ENCODE assay signal across 24 cellular contexts in genomic region chr12:119460876-119461275, GRCh38.
DNase-seq lines count a peak whose midpoint lies in the region; ATAC-seq and TF ChIP-seq lines count a peak whose summit lies in the region.
"Had no signal": no experiment of that assay in that cellular context is flagged by ENCODE, and none has a peak within 500 bp of the region (broad histone marks: within the 10 kb centered on the region; RNA-seq: fewer than 3 reads in every experiment).

No MANE protein-coding gene starts in this region.

- no peak overlapping the region for H2AK5ac ChIP-seq in trophoblast cell (ENCODE audit: low read length)

- H3K18ac ChIP-seq in trophoblast cell (ENCODE audit: low read length), result no peak overlapping the region

- no peak overlapping the region for H3K23ac ChIP-seq in trophoblast cell (ENCODE audit: low read length)

- intact Hi-C loops in Right ventricle myocardium superior (cut with DNase I), result no loop called here

- H3K36me3 ChIP-seq in cardiac muscle cell (no peaks in the 10 kb centered on the region), trophoblast cell (ENCODE audit: control insufficient read depth in 1 of 2, insufficient read depth in 2 of 2, low read length in 2 of 2) (no peaks in the 10 kb centered on the region)
- H3K36me3 ChIP-seq: BE2C, BLaER1 had no signal

- H4K12ac ChIP-seq in trophoblast cell (ENCODE audit: low read depth, low read length), result no peak overlapping the region

- H3K79me2 ChIP-seq in trophoblast cell (ENCODE audit: control insufficient read depth, insufficient read depth, low read length, poor library complexity), result no peaks in the 10 kb centered on the region

- H3K4ac ChIP-seq in trophoblast cell (ENCODE audit: low read depth, low read length), result no peak overlapping the region

- H3K4me2 ChIP-seq in trophoblast cell (ENCODE audit: low read length), result no peak overlapping the region
- H3K4me2 ChIP-seq: A549, BLaER1 had no signal

- no peaks in the 10 kb centered on the region for H3K79me1 ChIP-seq in trophoblast cell (ENCODE audit: low read length)

- peak; percentile 30 for DNase-seq in NCI-H748 (lab: John Stamatoyannopoulos, UW; ENCODE audit: unreplicated experiment)
- no peak for DNase-seq in NCI-H748 treated with DMSO at 0.1 percent for 48 hours (lab: John Stamatoyannopoulos, UW)
- DNase-seq in cardiac muscle cell (ENCODE audit: low read depth in 1 of 2, low spot score in 1 of 2), result no peak
- DNase-seq in Right ventricle myocardium superior, result no peak
- peak; percentile 31 to 42 for DNase-seq in SHP77 (lab: John Stamatoyannopoulos, UW)
- DNase-seq in trophoblast cell, result peak; percentile 56 to 79
- DNase-seq in NCI-H128 (lab: John Stamatoyannopoulos, UW; ENCODE audit: unreplicated experiment), result no peak
- DNase-seq: BE2C; C1 segment of cervical spinal cord; CD4-positive, alpha-beta memory T cell; CD4-positive, CD25-positive, alpha-beta regulatory T cell; CD8-positive, alpha-beta memory T cell; COR-L47; DMS 273 treated with DMSO at 0.1 percent for 48 hours; DMS153; DMS53; DMS79; DND-41; EL; GDM1 had no signal

- peaks cover 23% of the 10 kb centered on the region for H3K4me1 ChIP-seq in cardiac muscle cell (ENCODE audit: low read depth)
- no peaks in the 10 kb centered on the region for H3K4me1 ChIP-seq in trophoblast cell (ENCODE audit: control insufficient read depth in 1 of 2, insufficient read depth in 2 of 2, low read length in 2 of 2)
- H3K4me1 ChIP-seq: A549, BE2C had no signal

- H3K27ac ChIP-seq in cardiac muscle cell (peak overlapping the region; percentile 41), trophoblast cell (ENCODE audit: low read depth, low read length) (no peak overlapping the region)
- H3K27ac ChIP-seq: 22Rv1, A549, BLaER1 had no signal

- H2AFZ ChIP-seq in trophoblast cell (ENCODE audit: insufficient read depth, low read length, poor library complexity), result no peak overlapping the region

- TF ChIP-seq CTCF in cardiac muscle cell (IDR thresholded peaks at IDR 0.05; ENCODE audit: low read depth, low read length), result no peak

- no peak overlapping the region for H3K4me3 ChIP-seq in cardiac muscle cell
- no peak overlapping the region for H3K4me3 ChIP-seq in trophoblast cell (ENCODE audit: low read depth, low read length)
- H3K4me3 ChIP-seq: A549, BLaER1, GM12878 had no signal

- no CpG with 5 or more reads among the region's 3 CpGs for WGBS in trophoblast cell (ENCODE audit: extremely low coverage, insufficient coverage, insufficient read length)

- no peak overlapping the region for H4K8ac ChIP-seq in trophoblast cell (ENCODE audit: low read depth, low read length)

- H2BK5ac ChIP-seq in trophoblast cell (ENCODE audit: low read depth, low read length, poor library complexity), result no peak overlapping the region

- H3K9me3 ChIP-seq in cardiac muscle cell (ENCODE audit: low read depth) (no peaks in the 10 kb centered on the region), trophoblast cell (ENCODE audit: insufficient read depth, low read depth, low read length) (no peaks in the 10 kb centered on the region)
- H3K9me3 ChIP-seq: A549, BLaER1 had no signal

- H2BK120ac ChIP-seq in trophoblast cell (ENCODE audit: insufficient read depth, low read length, poor library complexity), result no peak overlapping the region

- no peak overlapping the region for H3K14ac ChIP-seq in trophoblast cell (ENCODE audit: low read length)

- no peak overlapping the region for H2BK12ac ChIP-seq in trophoblast cell (ENCODE audit: low read length)

- no peak overlapping the region for H4K91ac ChIP-seq in trophoblast cell (ENCODE audit: low read depth, low read length)

- ATAC-seq in Right ventricle myocardium superior (ENCODE audit: poor library complexity), result no peak
- ATAC-seq: A549, GM12878 had no signal

- H3K9ac ChIP-seq in trophoblast cell (ENCODE audit: low read length), result no peak overlapping the region
- H3K9ac ChIP-seq: BLaER1 had no signal

- no peaks in the 10 kb centered on the region for H3K27me3 ChIP-seq in cardiac muscle cell
- no peaks in the 10 kb centered on the region for H3K27me3 ChIP-seq in trophoblast cell (ENCODE audit: insufficient read depth, low read length)
- H3K27me3 ChIP-seq: BLaER1 had no signal

Comparison
In these comparisons a context has a peak if more than half of its experiments do, and no peak if none do; other contexts are left out.
1. DNase-seq: peak in NCI-H748 (single experiment), SHP77 (2 of 2) and trophoblast cell (2 of 2); none in NCI-H748 treated with DMSO at 0.1 percent for 48 hours (single experiment), cardiac muscle cell (0 of 2), Right ventricle myocardium superior (single experiment) and NCI-H128 (single experiment).